Comparison of ENCODE assay signal across 1 cellular context in genomic region chr11:3797329-3798090, GRCh38.
TF ChIP-seq lines count a peak whose summit lies in the region.

NUP98 (minus strand) TSS chr11:3797554; CDS start chr11:3782117, 15,437 bp downstream.

TF ChIP-seq in HepG2, 621 proteins besides CTCF, POLR2A, EP300 and RAD21 (continued from another document and continues in another):
- TF ChIP-seq ZNF142 (CRISPR knock-in tag; IDR thresholded peaks at IDR 0.05) (peak; percentile 53), ZNF337 (CRISPR knock-in tag; IDR thresholded peaks at IDR 0.05; ENCODE audit: borderline replicate concordance, low read depth) (no peak), TEF (CRISPR knock-in tag; IDR thresholded peaks at IDR 0.05) (peak; percentile 63; the same call in 1 of the 2 replicates), ZNF691 (CRISPR knock-in tag; IDR thresholded peaks at IDR 0.05; ENCODE audit: borderline replicate concordance, low read depth) (no peak; the same call in 1 of the 2 replicates), SNAPC5 (CRISPR knock-in tag; IDR thresholded peaks at IDR 0.05; ENCODE audit: borderline replicate concordance) (peak; percentile 75; the same call in 1 of the 2 replicates), NFRKB (IDR thresholded peaks at IDR 0.05) (no peak), ZNF550 (CRISPR knock-in tag; IDR thresholded peaks at IDR 0.05; ENCODE audit: borderline replicate concordance) (no peak), ATF6 (CRISPR knock-in tag; conservative IDR thresholded peaks at IDR 0.05) (no peak), GMEB1 (CRISPR knock-in tag; IDR thresholded peaks at IDR 0.05; ENCODE audit: borderline replicate concordance) (peak; percentile 98), MAF1 (CRISPR knock-in tag; IDR thresholded peaks at IDR 0.05; ENCODE audit: borderline replicate concordance) (no peak), HOXD1 (CRISPR knock-in tag; IDR thresholded peaks at IDR 0.05) (peak; percentile 62; the same call in 1 of the 2 replicates), NONO (IDR thresholded peaks at IDR 0.05) (no peak), NONO (CRISPR knock-in tag; conservative IDR thresholded peaks at IDR 0.05) (peak; percentile 92), SNAPC4 (CRISPR knock-in tag; IDR thresholded peaks at IDR 0.05) (no peak), FOSL1 (CRISPR knock-in tag; IDR thresholded peaks at IDR 0.05; ENCODE audit: borderline replicate concordance) (no peak), ETS1 (CRISPR knock-in tag; IDR thresholded peaks at IDR 0.05) (no peak), ARID2 (CRISPR knock-in tag; IDR thresholded peaks at IDR 0.05; ENCODE audit: borderline replicate concordance) (peak; percentile 97), ZFP91 (CRISPR knock-in tag; IDR thresholded peaks at IDR 0.05; ENCODE audit: borderline replicate concordance) (peak; percentile 88; the same call in 1 of the 2 replicates), HMGA1 (CRISPR knock-in tag; conservative IDR thresholded peaks at IDR 0.05) (no peak), TAF15 (IDR thresholded peaks at IDR 0.05; ENCODE audit: low read depth, low read length, poor library complexity, severe bottlenecking) (no peak), MIXL1 (CRISPR knock-in tag; IDR thresholded peaks at IDR 0.05) (peak; percentile 49; the same call in 1 of the 2 replicates), ZNF850 (CRISPR knock-in tag; conservative IDR thresholded peaks at IDR 0.05) (no peak), ZNF281 (CRISPR knock-in tag; IDR thresholded peaks at IDR 0.05; ENCODE audit: borderline replicate concordance) (peak; percentile 90), ZNF652 (CRISPR knock-in tag; IDR thresholded peaks at IDR 0.05; ENCODE audit: borderline replicate concordance, low read depth) (peak; percentile 86), ZNF121 (CRISPR knock-in tag; IDR thresholded peaks at IDR 0.05) (no peak), EZH2 (conservative IDR thresholded peaks at IDR 0.05; ENCODE audit: low read depth, low read length) (no peak), ZNF296 (CRISPR knock-in tag; conservative IDR thresholded peaks at IDR 0.05) (no peak), THAP7 (CRISPR knock-in tag; IDR thresholded peaks at IDR 0.05) (peak; percentile 87; the same call in 1 of the 2 replicates), FOXO1 (CRISPR knock-in tag; IDR thresholded peaks at IDR 0.05) (peak; percentile 36; the same call in 1 of the 2 replicates), PHF5A (CRISPR knock-in tag; IDR thresholded peaks at IDR 0.05; ENCODE audit: low read depth, unreplicated experiment) (no peak), RNF2 (conservative IDR thresholded peaks at IDR 0.05; ENCODE audit: low read depth) (no peak; the same call in none of the 2 replicates)
